ENCODE assay signal across 8 cellular contexts in genomic region chr11:12693485-12694181, GRCh38. TPM values are rescaled to one million over a fixed set of nuclear protein-coding genes. Genes with fewer than 3 reads are reported as not detected.
DNase-seq lines count a peak whose midpoint lies in the region; ATAC-seq, FAIRE-seq and TF ChIP-seq lines count a peak whose summit lies in the region.

No MANE protein-coding gene starts in this region.

- BruUV-seq in HCT116 (replicated peaks; lab: Mats Ljungman, UMichigan) = TSS peak; percentile 64
- BruUV-seq in PC-3 (replicated peaks; lab: Mats Ljungman, UMichigan) = TSS peak; percentile 86

- peak overlapping the region; percentile 31 for H3K4me3 ChIP-seq in A549
- H3K4me3 ChIP-seq in HCT116 (replicated peaks in 1 of 2; ENCODE audit: low read depth in 1 of 2, low read length in 2 of 2) = peak overlapping the region; percentile 19 to 47
- peak overlapping the region; percentile 58 for H3K4me3 ChIP-seq in PC-3 (ENCODE audit: low read length)
- H3K4me3 ChIP-seq in ectodermal cell (ENCODE audit: insufficient read depth, low read depth, low read length) = no peak overlapping the region
- H3K4me3 ChIP-seq in mesodermal cell (ENCODE audit: extremely low read depth, insufficient read depth, low read length, poor library complexity, severe bottlenecking) = no peak overlapping the region
- peak overlapping the region; percentile 17 to 21 for H3K4me3 ChIP-seq in uterus

- no peak overlapping the region for H2AFZ ChIP-seq in HCT116 (ENCODE audit: low read depth, low read length, poor library complexity, severe bottlenecking)
- no peak overlapping the region for H2AFZ ChIP-seq in PC-3 (ENCODE audit: low read length)

- H3K36me3 ChIP-seq in HCT116 (ENCODE audit: control insufficient read depth in 1 of 2, insufficient read depth in 2 of 2, low read length in 2 of 2) = no peaks in the 10 kb centered on the region
- no peaks in the 10 kb centered on the region for H3K36me3 ChIP-seq in PC-3 (ENCODE audit: low read depth, low read length)
- no peaks in the 10 kb centered on the region for H3K36me3 ChIP-seq in ectodermal cell (ENCODE audit: control insufficient read depth, insufficient read depth, low read length)
- peaks cover 11% of the 10 kb centered on the region for H3K36me3 ChIP-seq in mesodermal cell (ENCODE audit: control insufficient read depth, insufficient read depth, low read length)
- H3K36me3 ChIP-seq in uterus = no peaks in the 10 kb centered on the region

- H3K9ac ChIP-seq in HCT116 (ENCODE audit: low read length) (peak overlapping the region; percentile 74), PC-3 (ENCODE audit: low read length) (peak overlapping the region; percentile 95)

- TF ChIP-seq CTCF in A549 (IDR thresholded peaks at IDR 0.05) (no peak), HCT116 (IDR thresholded peaks at IDR 0.05 in 2 of 3, conservative IDR thresholded peaks at IDR 0.05 in 1 of 3; ENCODE audit: borderline replicate concordance in 1 of 3, insufficient read depth in 1 of 3, low read depth in 2 of 3, low read length in 2 of 3) (no peak), PC-3 (conservative IDR thresholded peaks at IDR 0.05; ENCODE audit: low read depth, low read length) (no peak), uterus (IDR thresholded peaks at IDR 0.05) (peak in 1 of 4 experiments; percentile 9)

- H3K4me2 ChIP-seq in A549 = peak overlapping the region; percentile 90
- peak overlapping the region; percentile 77 for H3K4me2 ChIP-seq in HCT116 (ENCODE audit: low read length)
- peak overlapping the region; percentile 86 for H3K4me2 ChIP-seq in PC-3 (ENCODE audit: low read length)

- TF ChIP-seq RAD21 in A549 (conservative IDR thresholded peaks at IDR 0.05 in 1 of 2, IDR thresholded peaks at IDR 0.05 in 1 of 2) (peak in 1 of 2 experiments; percentile 15; a peak in 1 of 5 replicates), HCT116 (IDR thresholded peaks at IDR 0.05; ENCODE audit: low read depth) (peak; percentile 43)

- peak overlapping the region; percentile 92 to 94 for H3K27ac ChIP-seq in A549
- H3K27ac ChIP-seq in HCT116 (ENCODE audit: low read depth, low read length) = peak overlapping the region; percentile 92
- peak overlapping the region; percentile 99 for H3K27ac ChIP-seq in PC-3 (ENCODE audit: low read length)
- peak overlapping the region; percentile 75 for H3K27ac ChIP-seq in ectodermal cell (ENCODE audit: insufficient read depth, low read depth, low read length, poor library complexity, severe bottlenecking)
- H3K27ac ChIP-seq in mesodermal cell (ENCODE audit: low read depth, low read length, severe bottlenecking) = peak overlapping the region; percentile 99
- peak overlapping the region; percentile 88 to 91 for H3K27ac ChIP-seq in uterus

- CTCF ChIA-PET in A549 (lab: Yijun Ruan, JAX) (interaction anchor here (1.0 to 1.6 kb wide), 6 partner anchors 14 to 405 kb away, joined by 3 to 4 read pairs (median 4); no protein-coding TSS in a partner anchor), HCT116 (lab: Charles Lee) (interaction anchor here (1.0 to 1.1 kb wide), 3 partner anchors 22 to 195 kb away, joined by 3 to 4 read pairs (median 3); no protein-coding TSS in a partner anchor), PC-3 (lab: Charles Lee) (interaction anchor here (1.0 kb wide), 1 partner anchor 60 kb away, joined by 4 read pairs; no protein-coding TSS in a partner anchor)

- H3K4me1 ChIP-seq in A549 (peaks cover 93% of the 10 kb centered on the region), HCT116 (ENCODE audit: control insufficient read depth in 1 of 2, insufficient read depth in 2 of 2, low read length in 2 of 2) (peaks cover 91 to 99% of the 10 kb centered on the region in 2 experiments), PC-3 (ENCODE audit: insufficient read depth, low read length) (peaks cover 83% of the 10 kb centered on the region), ectodermal cell (ENCODE audit: control insufficient read depth, insufficient read depth, low read length) (peaks cover 58% of the 10 kb centered on the region), mesodermal cell (ENCODE audit: control insufficient read depth, insufficient read depth, low read length, poor library complexity, severe bottlenecking) (peaks cover 92% of the 10 kb centered on the region), uterus (peaks cover 6 to 18% of the 10 kb centered on the region in 2 donors)

- peaks cover 20% of the 10 kb centered on the region for H3F3A ChIP-seq in PC-3 (ENCODE audit: low read length, unreplicated experiment)

- TF ChIP-seq EP300 in A549 (IDR thresholded peaks at IDR 0.05) = peak in 1 of 2 experiments; percentile 36; a peak in 1 of 5 replicates

- H3K79me2 ChIP-seq in HCT116 (ENCODE audit: insufficient read depth, low read length) (peaks cover 95% of the 10 kb centered on the region), PC-3 (ENCODE audit: low read length) (peaks cover 90% of the 10 kb centered on the region)

- H4K20me1 ChIP-seq in HCT116 (ENCODE audit: insufficient read depth) (no peaks in the 10 kb centered on the region), PC-3 (ENCODE audit: low read length) (no peaks in the 10 kb centered on the region)

- no peaks in the 10 kb centered on the region for H3K27me3 ChIP-seq in HCT116 (ENCODE audit: insufficient read depth, low read length)
- H3K27me3 ChIP-seq in PC-3 (ENCODE audit: low read length) = no peaks in the 10 kb centered on the region
- H3K27me3 ChIP-seq in ectodermal cell (ENCODE audit: control insufficient read depth, insufficient read depth, low read length, poor library complexity, severe bottlenecking) = no peaks in the 10 kb centered on the region
- no peaks in the 10 kb centered on the region for H3K27me3 ChIP-seq in uterus

- H3K9me3 ChIP-seq in A549 (no peaks in the 10 kb centered on the region), HCT116 (ENCODE audit: control insufficient read depth in 1 of 2, insufficient read depth in 1 of 2, low read depth in 1 of 2, low read length in 2 of 2) (no peaks in the 10 kb centered on the region), PC-3 (ENCODE audit: low read length) (no peaks in the 10 kb centered on the region), ectodermal cell (ENCODE audit: control insufficient read depth, low read length) (no peaks in the 10 kb centered on the region), mesodermal cell (ENCODE audit: control insufficient read depth, low read length) (no peaks in the 10 kb centered on the region), uterus (no peaks in the 10 kb centered on the region)

- RAD21 ChIA-PET in HCT116 (lab: Charles Lee; ENCODE audit: low non-redundant PET in 1 of 2, low total read pairs in 2 of 2, uncharacterized antibody in 2 of 2, unreplicated experiment in 2 of 2) = interaction anchor here in 1 of 2 experiments (1.2 kb wide), 1 partner anchor 31 kb away, joined by 3 read pairs; no protein-coding TSS in a partner anchor

- intact Hi-C loops in HCT116 (cut with micrococcal nuclease) = loop anchor here (5.0 kb wide), 3 partner anchors 34 to 281 kb away; no protein-coding TSS in a partner anchor
- intact Hi-C loops in PC-3 (cut with micrococcal nuclease) = loop anchor here (1.0 to 5.0 kb wide), 5 partner anchors 19 to 109 kb away; partner anchors contain the start of gene TEAD1
- intact Hi-C loops in uterus (cut with DNase I; ENCODE audit: low total_unique reads) = no loop called here

- WGBS in A549 (ENCODE audit: missing lambda C conversion rate) = under 1% methylated on average over 13 of the region's 13 CpGs
- WGBS in ectodermal cell, 2 experiments = 56 to 59% methylated on average over 13 of the region's 13 CpGs
- WGBS in mesodermal cell (ENCODE audit: insufficient coverage in 2 of 2), 2 experiments = 25 to 43% methylated on average over 8 to 10 of the region's 13 CpGs

- ATAC-seq in A549 = peak; percentile 74 to 79
- ATAC-seq in HCT116 = peak; percentile 83
- ATAC-seq in PC-3 = peak; percentile 82
- no peak for ATAC-seq in GM21619 (IDR thresholded peaks at IDR 0.05; ENCODE audit: unreplicated experiment)

- 0 out of 2 replicates have a peak, but pooled peaks have one; percentile 14 for TF ChIP-seq POLR2A in A549 (IDR thresholded peaks at IDR 0.05; ENCODE audit: low read length)
- TF ChIP-seq POLR2A in HCT116 (IDR thresholded peaks at IDR 0.05; ENCODE audit: borderline replicate concordance, extremely low read depth, insufficient read depth, insufficient read length) = no peak
- peak in 1 of 2 donors; percentile 41 for TF ChIP-seq POLR2A in uterus (IDR thresholded peaks at IDR 0.05)

- DNase-seq in A549 (ENCODE audit: low read depth in 1 of 2, low spot score in 1 of 2) = peak; percentile 73 to 83
- DNase-seq in HCT116 (ENCODE audit: low read depth, low spot score) = peak; percentile 96
- DNase-seq in PC-3 = peak; percentile 96
- DNase-seq in uterus = peak; percentile 49 to 79
- no peak for DNase-seq in stimulated activated naive CD4-positive, alpha-beta T cell (lab: John Stamatoyannopoulos, UW)

- POLR2A ChIA-PET in A549 (lab: Yijun Ruan, JAX) = interaction anchor here (0.6 to 2.9 kb wide), 7 partner anchors 9 to 121 kb away, joined by 3 to 25 read pairs (median 5); partner anchors contain the start of gene TEAD1
- POLR2A ChIA-PET in HCT116 (lab: Charles Lee) = no interaction called here
- POLR2A ChIA-PET in PC-3 (lab: Charles Lee; ENCODE audit: unreplicated experiment) = interaction anchor here (0.5 to 1.2 kb wide), 2 partner anchors 17 to 20 kb away, joined by 5 to 6 read pairs; no protein-coding TSS in a partner anchor

- FAIRE-seq in A549 (lab: Jason Lieb, UNC) = peak; percentile 89

- H3K9me2 ChIP-seq in HCT116 (ENCODE audit: insufficient read depth) (no peaks in the 10 kb centered on the region), PC-3 (replicated peaks; ENCODE audit: low read length) (no peaks in the 10 kb centered on the region)

TF ChIP-seq in A549, 52 proteins besides CTCF, POLR2A, EP300 and RAD21 (continues in another document):
- no peak for TF ChIP-seq SMC3 (IDR thresholded peaks at IDR 0.05)
- TF ChIP-seq HOXB5 (CRISPR knock-in tag; IDR thresholded peaks at IDR 0.05) = no peak
- TF ChIP-seq MYC (IDR thresholded peaks at IDR 0.05; ENCODE audit: borderline replicate concordance, low read length) = no peak

RNA-seq across cellular contexts. Expression of gene TEAD1, which starts 19.4 kb away (rescaled TPM):
- polyA plus RNA-seq in A549 (2011; rRNA removed) (110 and 112 TPM in 2 replicates), A549 (2017; fragmentation: RNase III; extraction: RNeasy Plus Mini Kit Qiagen cat#74134 plus additional on column Dnase treatment) (110 to 116 TPM (median 111 TPM) in 3 replicates)
- polyA plus RNA-seq in A549 (2012; cell fraction: cytosol; rRNA removed) = 29.0 and 41.5 TPM in 2 replicates
- polyA plus RNA-seq in A549 (2012; cell fraction: nucleus; rRNA removed) = 45.0 and 63.7 TPM in 2 replicates
- polyA minus RNA-seq in A549 (2011; rRNA and poly(A)+ RNA removed) = 144 and 157 TPM in 2 replicates
- total RNA-seq in HCT116 (2021; ENCODE audit: unreplicated experiment) (103 TPM), PC-3 (2014; rRNA removed) (70.2 and 148 TPM in 2 replicates), uterus (100 to 1,000 TPM in 2 of 4 donors, 10 to 100 TPM in 2; 38.8 to 110 (median 75.3) TPM)
- polyA plus RNA-seq in HCT116 (2012) = 17.9 and 25.2 TPM in 2 replicates
- polyA plus RNA-seq in ectodermal cell (2013, experiment 1 of 4) = 109 TPM
- polyA plus RNA-seq in ectodermal cell (2013, experiment 2 of 4) = 109 TPM
- polyA plus RNA-seq in ectodermal cell (2013, experiment 3 of 4) = 86.7 TPM
- polyA plus RNA-seq in ectodermal cell (2013, experiment 4 of 4) = 104 TPM
- polyA plus RNA-seq in mesodermal cell (2013, experiment 1 of 2) = 136 TPM
- polyA plus RNA-seq in mesodermal cell (2013, experiment 2 of 2) = 133 TPM

Comparison
In these comparisons a context has a peak if more than half of its experiments do, and no peak if none do; other contexts are left out.
1. DNase-seq: peak in A549 (2 of 2), HCT116 (single experiment), PC-3 (single experiment) and uterus (2 of 2); none in stimulated activated naive CD4-positive, alpha-beta T cell (0 of 6).
2. H3K4me3 ChIP-seq: peak in A549 (single experiment), HCT116 (2 of 2), PC-3 (single experiment) and uterus (2 of 2); none in ectodermal cell (single experiment) and mesodermal cell (single experiment).
3. Of the 6 proteins assayed by ChIP-seq in both A549 and HCT116: peak only in A549: POLR2A; only in HCT116: none; in both: MAX; in neither: 2; mixed calls (peak in some experiments, not most) for 2.
4. Peak in every context shown above with its lines, with median percentiles within 50 percentile points of each other: H3K27ac ChIP-seq and H3K4me2 ChIP-seq.